In the genomic region with DNA sequence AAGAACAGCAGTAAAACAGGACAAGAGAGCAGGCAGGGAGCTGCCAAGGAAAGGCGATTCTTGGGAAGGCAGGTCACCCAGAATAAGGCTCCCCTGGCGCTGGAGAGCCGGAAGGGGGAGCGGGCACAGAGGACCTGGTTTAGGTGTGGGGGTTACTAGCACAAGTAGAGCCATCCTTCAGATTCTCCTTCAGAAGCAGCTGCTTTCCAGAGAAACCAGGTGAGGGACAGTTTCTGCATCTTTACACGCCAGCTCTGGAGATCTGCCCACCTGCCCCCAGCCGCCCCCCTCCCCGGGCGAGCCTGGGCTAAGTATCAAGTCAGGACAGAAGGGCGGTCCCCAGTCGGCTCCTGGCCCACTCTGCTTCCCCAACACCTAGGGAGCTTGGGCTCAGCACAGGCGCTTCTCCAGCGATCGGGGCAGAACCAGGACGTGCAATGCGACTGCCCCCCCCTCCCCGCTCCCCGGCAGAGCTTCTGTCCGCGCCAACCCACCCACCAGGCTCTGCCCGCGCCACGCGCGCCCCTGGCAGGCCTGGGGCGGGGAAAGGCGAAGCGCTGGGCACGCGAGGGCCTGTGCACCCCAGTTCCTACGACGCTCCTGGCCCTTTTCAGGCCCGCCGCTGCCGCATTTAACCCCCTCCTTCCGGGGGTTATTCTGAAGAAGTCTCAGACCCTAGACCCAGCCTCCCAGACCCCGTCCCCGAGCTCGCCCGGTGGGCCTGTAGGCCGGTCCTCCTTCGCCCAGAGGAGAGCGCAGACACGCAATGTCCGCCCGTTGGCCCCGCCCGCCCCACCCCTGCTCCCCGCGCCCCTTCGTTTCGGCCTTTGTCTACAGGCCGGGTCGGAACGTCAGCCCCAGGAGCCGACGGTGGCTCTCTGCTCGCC, we compare ENCODE assay signal across 36 cellular contexts. TPM values are rescaled to one million over a fixed set of nuclear protein-coding genes. Genes with fewer than 3 reads are reported as not detected.
DNase-seq lines count a peak whose midpoint lies in the region; ATAC-seq and TF ChIP-seq lines count a peak whose summit lies in the region.
"Had no signal": no experiment of that assay in that cellular context is flagged by ENCODE, and none has a peak within 500 bp of the region (broad histone marks: within the 10 kb centered on the region; RNA-seq: fewer than 3 reads in every experiment).

No MANE protein-coding gene starts in this region.

- H3K27ac Mint-ChIP-seq in endodermal cell, result no peak overlapping the region
- no peak overlapping the region for H3K27ac Mint-ChIP-seq in type B pancreatic cell
- H3K27ac Mint-ChIP-seq in immature natural killer cell, result no peak overlapping the region
- H3K27ac Mint-ChIP-seq: mesothelial cell of epicardium; naive thymus-derived CD8-positive, alpha-beta T cell; stimulated activated effector memory CD8-positive, alpha-beta T cell treated with anti-CD3 and anti-CD28 coated beads, Interleukin-12 subunit alpha, Interleukin-12 subunit beta, amount 100 ng/mL, for 72 hours; T-helper 2 cell treated with Interferon-gamma antibody and Interleukin-4, amounts not matched to agents 5 μg/mL and 100 μg/mL, for 36 hours had no signal

- peak overlapping the region; percentile 74 for H2AFZ ChIP-seq in neuron (ENCODE audit: low read depth, low read length)

- TF ChIP-seq CTCF in left ventricle myocardium inferior (IDR thresholded peaks at IDR 0.05; ENCODE audit: borderline replicate concordance), result no peak
- no peak for TF ChIP-seq CTCF in heart right ventricle (IDR thresholded peaks at IDR 0.05)
- no peak for TF ChIP-seq CTCF in endodermal cell (conservative IDR thresholded peaks at IDR 0.05)
- no peak for TF ChIP-seq CTCF in type B pancreatic cell (conservative IDR thresholded peaks at IDR 0.05)

- H3K9me3 ChIP-seq in left ventricle myocardium inferior (replicated peaks) (no peaks in the 10 kb centered on the region), heart right ventricle (no peaks in the 10 kb centered on the region), endodermal cell (ENCODE audit: control insufficient read depth, low read length) (no peaks in the 10 kb centered on the region), neuron (ENCODE audit: low read length) (no peaks in the 10 kb centered on the region)
- H3K9me3 ChIP-seq: Caco-2, esophagus squamous epithelium, ovary had no signal

- H3K27ac ChIP-seq in left ventricle myocardium inferior (replicated peaks), result no peak overlapping the region
- H3K27ac ChIP-seq in heart right ventricle, result no peak overlapping the region
- no peak overlapping the region for H3K27ac ChIP-seq in endodermal cell (ENCODE audit: low read depth, low read length)
- H3K27ac ChIP-seq: BLaER1, esophagus squamous epithelium, HL-60, ovary, VCaP had no signal

- H3K27me3 ChIP-seq in left ventricle myocardium inferior (ENCODE audit: low read depth), result peaks cover 96% of the 10 kb centered on the region
- H3K27me3 ChIP-seq in heart right ventricle, result peaks cover 86 to 97% (median 96%) of the 10 kb centered on the region in 7 donors
- peaks cover 97% of the 10 kb centered on the region for H3K27me3 ChIP-seq in endodermal cell (ENCODE audit: control insufficient read depth, insufficient read depth, low read length, poor library complexity, severe bottlenecking)
- peaks cover 80% of the 10 kb centered on the region for H3K27me3 ChIP-seq in neuron (ENCODE audit: insufficient read depth, low read length)

- 2 to 3% methylated on average over 57 of the region's 57 CpGs for WGBS in heart right ventricle, 2 donors
- WGBS in endodermal cell (ENCODE audit: insufficient coverage in 1 of 2, insufficient read length in 1 of 2), 2 experiments, result 3 to 8% methylated on average over 7 to 57 of the region's 57 CpGs

- ATAC-seq in heart right ventricle, result no peak
- ATAC-seq in GM19351 (IDR thresholded peaks at IDR 0.05; ENCODE audit: unreplicated experiment), result no peak
- ATAC-seq: HCT116; naive thymus-derived CD8-positive, alpha-beta T cell; right cardiac atrium; stimulated activated effector memory CD8-positive, alpha-beta T cell treated with anti-CD3 and anti-CD28 coated beads, Interleukin-12 subunit alpha, Interleukin-12 subunit beta, amount 100 ng/mL, for 72 hours had no signal

- intact Hi-C loops in left ventricle myocardium inferior (cut with micrococcal nuclease) (no loop called here), heart right ventricle (cut with DNase I) (loop anchor here in 1 of 10 donors (10.0 kb wide), 1 partner anchor 69 kb away; no protein-coding TSS in a partner anchor)

- peaks cover 55% of the 10 kb centered on the region for H3K4me1 ChIP-seq in left ventricle myocardium inferior
- peaks cover 11 to 54% (median 43%) of the 10 kb centered on the region in 9 donors for H3K4me1 ChIP-seq in heart right ventricle
- H3K4me1 ChIP-seq in endodermal cell (ENCODE audit: control insufficient read depth, insufficient read depth, low read length), result peaks cover 5% of the 10 kb centered on the region
- H3K4me1 ChIP-seq in neuron (ENCODE audit: insufficient read depth, low read length), result peaks cover 46% of the 10 kb centered on the region
- H3K4me1 ChIP-seq: BLaER1 had no signal

- H3K9me3 Mint-ChIP-seq in endodermal cell (no peaks in the 10 kb centered on the region), type B pancreatic cell (no peaks in the 10 kb centered on the region), immature natural killer cell (no peaks in the 10 kb centered on the region)
- H3K9me3 Mint-ChIP-seq: mesothelial cell of epicardium; stimulated activated effector memory CD8-positive, alpha-beta T cell treated with anti-CD3 and anti-CD28 coated beads, Interleukin-12 subunit alpha, Interleukin-12 subunit beta, amount 100 ng/mL, for 72 hours; T-helper 2 cell treated with Interferon-gamma antibody and Interleukin-4, amounts not matched to agents 5 μg/mL and 100 μg/mL, for 36 hours had no signal

- H3K36me3 Mint-ChIP-seq in endodermal cell (ENCODE audit: low read depth), result no peaks in the 10 kb centered on the region
- no peaks in the 10 kb centered on the region for H3K36me3 Mint-ChIP-seq in type B pancreatic cell
- H3K36me3 Mint-ChIP-seq in immature natural killer cell, result no peaks in the 10 kb centered on the region
- H3K36me3 Mint-ChIP-seq: mesothelial cell of epicardium had no signal

- peaks cover 6% of the 10 kb centered on the region for H3K4me1 Mint-ChIP-seq in endodermal cell
- no peaks in the 10 kb centered on the region for H3K4me1 Mint-ChIP-seq in type B pancreatic cell (ENCODE audit: unreplicated experiment)
- peaks cover 13 to 15% of the 10 kb centered on the region in 2 donors for H3K4me1 Mint-ChIP-seq in immature natural killer cell

- H3K9ac ChIP-seq in endodermal cell (ENCODE audit: extremely low read depth, low read length, poor library complexity, severe bottlenecking), result no peak overlapping the region
- H3K9ac ChIP-seq: BLaER1 had no signal

- DNase-seq in left ventricle myocardium inferior (no peak), heart right ventricle (no peak), endodermal cell (peak; percentile 73), type B pancreatic cell (ENCODE audit: extremely low spot score, unreplicated experiment) (no peak), immature natural killer cell (no peak)
- DNase-seq in stimulated activated CD8-positive, alpha-beta memory T cell treated with anti-CD3 and anti-CD28 coated beads, Interleukin-4, amount 100 ng/mL, for 48 hours, result no peak
- DNase-seq: ACHN; activated CD4-positive, alpha-beta T cell treated with anti-CD3 and anti-CD28 coated beads for 48 hours; activated naive CD4-positive, alpha-beta T cell treated with Interleukin-2 at 50 U/mL for 16 hours; amygdala; Caco-2; DMS79; esophagus squamous epithelium; foreskin melanocyte; hippocampal formation; Karpas-422; NCI-H1436 treated with DMSO at 0.1 percent for 48 hours; NCI-H2107; NCI-H446 treated with DMSO at 0.1 percent for 48 hours; ovary; right cardiac atrium; stimulated activated CD4-positive, alpha-beta T cell treated with anti-CD3 and anti-CD28 coated beads, Interleukin-2, amount 100 ng/mL, for 48 hours had no signal

- H3K4me3 ChIP-seq in left ventricle myocardium inferior (peak overlapping the region; percentile 43), heart right ventricle (peak overlapping the region in 3 of 10 donors; percentile 8 to 14 (median 12)), endodermal cell (ENCODE audit: low read length) (no peak overlapping the region), neuron (ENCODE audit: low read length) (peak overlapping the region; percentile 44)
- H3K4me3 ChIP-seq: BLaER1, ovary had no signal

- H3K36me3 ChIP-seq in left ventricle myocardium inferior (no peaks in the 10 kb centered on the region), heart right ventricle (no peaks in the 10 kb centered on the region), endodermal cell (ENCODE audit: control insufficient read depth, insufficient read depth, low read length) (no peaks in the 10 kb centered on the region), neuron (ENCODE audit: insufficient read depth, low read length) (no peaks in the 10 kb centered on the region)
- H3K36me3 ChIP-seq: BLaER1, esophagus squamous epithelium, ovary had no signal

- H3K27me3 Mint-ChIP-seq in endodermal cell (ENCODE audit: insufficient read depth), result peaks cover 96% of the 10 kb centered on the region
- H3K27me3 Mint-ChIP-seq in type B pancreatic cell, result peaks cover 84% of the 10 kb centered on the region
- H3K27me3 Mint-ChIP-seq in immature natural killer cell (ENCODE audit: low read depth in 3 of 3), result peaks cover 27 to 36% (median 35%) of the 10 kb centered on the region in 3 donors

- H3K4me3 Mint-ChIP-seq in endodermal cell, result no peak overlapping the region
- H3K4me3 Mint-ChIP-seq in type B pancreatic cell, result peak overlapping the region; percentile 41
- no peak overlapping the region for H3K4me3 Mint-ChIP-seq in immature natural killer cell
- H3K4me3 Mint-ChIP-seq: T-helper 2 cell treated with Interferon-gamma antibody and Interleukin-4, amounts not matched to agents 5 μg/mL and 100 μg/mL, for 36 hours had no signal

RNA-seq across cellular contexts. Expression of a gene that starts 4.4 kb away (rescaled TPM):
- total RNA-seq in left ventricle myocardium inferior (0.11 TPM), heart right ventricle (under 1 TPM in 2 of 10 donors, not detected in 8; 0.07 to 0.08 TPM), endodermal cell (not detected), type B pancreatic cell (ENCODE audit: low replicate concordance) (0.07 and 0.94 TPM in 2 replicates)
- polyA plus RNA-seq in heart right ventricle (under 1 TPM; 0.01 to 0.07 TPM), immature natural killer cell (not detected)
- 16.1 TPM for polyA plus RNA-seq in endodermal cell (2013, experiment 1 of 2)
- polyA plus RNA-seq in endodermal cell (2013, experiment 2 of 2), result 19.3 TPM
- total RNA-seq: bronchial epithelial cell; mesothelial cell of epicardium; naive thymus-derived CD8-positive, alpha-beta T cell; OCI-LY7; ureter had no signal
- polyA plus RNA-seq: liver; naive thymus-derived CD8-positive, alpha-beta T cell had no signal
